In genomic region chr3:197541756-197542539, GRCh38 we compare ENCODE assay signal across 8 cellular contexts. TPM values are rescaled to one million over a fixed set of nuclear protein-coding genes. Genes with fewer than 3 reads are reported as not detected.
DNase-seq lines count a peak whose midpoint lies in the region; ATAC-seq and FAIRE-seq lines count a peak whose summit lies in the region.

No MANE protein-coding gene starts in this region.

- no peak for ATAC-seq in HG03565 (IDR thresholded peaks at IDR 0.05; ENCODE audit: unreplicated experiment)
- ATAC-seq in HG02970 (IDR thresholded peaks at IDR 0.05; ENCODE audit: low FRiP score, unreplicated experiment): no peak
- ATAC-seq in activated T-helper 17 cell treated with anti-CD3 and anti-CD28 coated beads, Interleukin-2, amount 50 U/mL, for 72 hours (replicated peaks): no peak

- H3K4me1 Mint-ChIP-seq in activated T-helper 17 cell treated with anti-CD3 and anti-CD28 coated beads, Interleukin-2, amount 50 U/mL, for 72 hours: peaks cover under 1% of the 10 kb centered on the region

- no peaks in the 10 kb centered on the region for H3K27me3 Mint-ChIP-seq in activated T-helper 17 cell treated with anti-CD3 and anti-CD28 coated beads, Interleukin-2, amount 50 U/mL, for 72 hours

- no peaks in the 10 kb centered on the region for H3K9me3 Mint-ChIP-seq in activated T-helper 17 cell treated with anti-CD3 and anti-CD28 coated beads, Interleukin-2, amount 50 U/mL, for 72 hours

- no peak for FAIRE-seq in urothelium cell line (lab: Jason Lieb, UNC)

- DNase-seq in LHCN-M2 (ENCODE audit: low read depth) (peak; percentile 71), brain pericyte (ENCODE audit: low read depth, low spot score) (peak; percentile 47), iPS DF 4.7 (ENCODE audit: extremely low read depth, low spot score) (peak; percentile 84), smooth muscle cell of the brain vasculature (ENCODE audit: low read depth, low spot score) (peak; percentile 67), urothelium cell line (ENCODE audit: low spot score) (no peak)

- H3K36me3 Mint-ChIP-seq in activated T-helper 17 cell treated with anti-CD3 and anti-CD28 coated beads, Interleukin-2, amount 50 U/mL, for 72 hours (ENCODE audit: low read depth): peaks cover 78% of the 10 kb centered on the region

- H3K27ac Mint-ChIP-seq in activated T-helper 17 cell treated with anti-CD3 and anti-CD28 coated beads, Interleukin-2, amount 50 U/mL, for 72 hours: no peak overlapping the region

- H3K4me3 Mint-ChIP-seq in activated T-helper 17 cell treated with anti-CD3 and anti-CD28 coated beads, Interleukin-2, amount 50 U/mL, for 72 hours: no peak overlapping the region

RNA-seq across cellular contexts. Expression of gene BDH1, which starts 13.8 kb away (rescaled TPM):
- total RNA-seq in LHCN-M2 (2014; rRNA removed): 0.29 and 0.32 TPM in 2 replicates
- 0.64 TPM for polyA plus RNA-seq in LHCN-M2 (2012)
- total RNA-seq in activated T-helper 17 cell treated with anti-CD3 and anti-CD28 coated beads, Interleukin-2, amount 50 U/mL, for 72 hours: 10 to 100 TPM; 82.3 to 89.2 TPM

Comparison
In these comparisons a context has a peak if more than half of its experiments do, and no peak if none do; other contexts are left out.
1. RNA of gene BDH1, which starts 13.8 kb away (total RNA-seq): 82.3 to 89.2 TPM in activated T-helper 17 cell treated with anti-CD3 and anti-CD28 coated beads, Interleukin-2, amount 50 U/mL, for 72 hours; 0.29 to 0.32 TPM in LHCN-M2; every median in the first group is over 10 times any median in the second.